ENCODE assay signal across 21 cellular contexts in genomic region chr2:208880171-208880570, GRCh38.
DNase-seq lines count a peak whose midpoint lies in the region; TF ChIP-seq lines count a peak whose summit lies in the region.
"Had no signal": no experiment of that assay in that cellular context is flagged by ENCODE, and none has a peak within 500 bp of the region (broad histone marks: within the 10 kb centered on the region; RNA-seq: fewer than 3 reads in every experiment).

No MANE protein-coding gene starts in this region.

- H3K4me2 ChIP-seq in OCI-LY3 (ENCODE audit: low read length) (0 out of 2 replicates have a peak overlapping the region, but pooled peaks have one; percentile 3), trophoblast cell (ENCODE audit: low read length) (no peak overlapping the region)
- H3K4me2 ChIP-seq: BLaER1 had no signal

- no peak overlapping the region for H3K18ac ChIP-seq in trophoblast cell (ENCODE audit: low read length)

- no peak overlapping the region for H2AK5ac ChIP-seq in trophoblast cell (ENCODE audit: low read length)

- H3K9ac ChIP-seq in OCI-LY3 (ENCODE audit: low read length) (no peak overlapping the region), trophoblast cell (ENCODE audit: low read length) (no peak overlapping the region)
- H3K9ac ChIP-seq: BLaER1 had no signal

- H3K9me3 ChIP-seq in OCI-LY3 (ENCODE audit: insufficient read depth, low read length) (0 out of 2 replicates have a peak, but pooled peaks cover 5% of the 10 kb centered on the region), SJCRH30 (replicated peaks) (peaks cover 10% of the 10 kb centered on the region), trophoblast cell (ENCODE audit: insufficient read depth, low read depth, low read length) (no peaks in the 10 kb centered on the region)
- H3K9me3 ChIP-seq: BE2C, BLaER1 had no signal

- peaks cover 12% of the 10 kb centered on the region for H3K4me1 ChIP-seq in OCI-LY3 (ENCODE audit: low read length)
- peaks cover 30% of the 10 kb centered on the region for H3K4me1 ChIP-seq in SJCRH30
- no peaks in the 10 kb centered on the region for H3K4me1 ChIP-seq in trophoblast cell (ENCODE audit: control insufficient read depth in 1 of 2, insufficient read depth in 2 of 2, low read length in 2 of 2)
- H3K4me1 ChIP-seq: BE2C, BLaER1 had no signal

- TF ChIP-seq CTCF in OCI-LY3 (IDR thresholded peaks at IDR 0.05; ENCODE audit: low read depth, low read length), result no peak

- no peak overlapping the region for H3K4ac ChIP-seq in trophoblast cell (ENCODE audit: low read depth, low read length)

- H3K4me3 ChIP-seq in OCI-LY3 (ENCODE audit: low read length) (no peak overlapping the region), SJCRH30 (no peak overlapping the region), trophoblast cell (ENCODE audit: low read depth, low read length) (no peak overlapping the region)
- H3K4me3 ChIP-seq: BLaER1 had no signal

- no peak overlapping the region for H4K12ac ChIP-seq in trophoblast cell (ENCODE audit: low read depth, low read length)

- H3K27ac ChIP-seq in OCI-LY3 (ENCODE audit: low read length) (no peak overlapping the region), SJCRH30 (peak overlapping the region; percentile 80), trophoblast cell (ENCODE audit: low read depth, low read length) (no peak overlapping the region)
- H3K27ac ChIP-seq: BLaER1 had no signal

- H3K79me2 ChIP-seq in OCI-LY3 (ENCODE audit: low read length) (no peaks in the 10 kb centered on the region), trophoblast cell (ENCODE audit: control insufficient read depth, insufficient read depth, low read length, poor library complexity) (no peaks in the 10 kb centered on the region)

- no peak overlapping the region for H2BK12ac ChIP-seq in trophoblast cell (ENCODE audit: low read length)

- no peaks in the 10 kb centered on the region for H3K79me1 ChIP-seq in trophoblast cell (ENCODE audit: low read length)

- H2BK120ac ChIP-seq in trophoblast cell (ENCODE audit: insufficient read depth, low read length, poor library complexity), result no peak overlapping the region

- H3K23ac ChIP-seq in trophoblast cell (ENCODE audit: low read length), result no peak overlapping the region

- no peak overlapping the region for H4K8ac ChIP-seq in trophoblast cell (ENCODE audit: low read depth, low read length)

- H2AFZ ChIP-seq in OCI-LY3 (ENCODE audit: low read depth, low read length) (no peak overlapping the region), trophoblast cell (ENCODE audit: insufficient read depth, low read length, poor library complexity) (no peak overlapping the region)

- no CpG with 5 or more reads among the region's 4 CpGs for WGBS in trophoblast cell (ENCODE audit: extremely low coverage, insufficient coverage, insufficient read length)

- H3K36me3 ChIP-seq in OCI-LY3 (replicated peaks; ENCODE audit: low read depth, low read length) (peaks cover 2% of the 10 kb centered on the region), SJCRH30 (no peaks in the 10 kb centered on the region), trophoblast cell (ENCODE audit: control insufficient read depth in 1 of 2, insufficient read depth in 2 of 2, low read length in 2 of 2) (no peaks in the 10 kb centered on the region)
- H3K36me3 ChIP-seq: BE2C, BLaER1 had no signal

- H3K27me3 ChIP-seq in OCI-LY3 (ENCODE audit: low read depth, low read length), result no peaks in the 10 kb centered on the region
- no peaks in the 10 kb centered on the region for H3K27me3 ChIP-seq in SJCRH30
- H3K27me3 ChIP-seq in trophoblast cell (ENCODE audit: insufficient read depth, low read length), result no peaks in the 10 kb centered on the region
- H3K27me3 ChIP-seq: BE2C, BLaER1 had no signal

- H4K20me1 ChIP-seq in OCI-LY3 (ENCODE audit: insufficient read depth, low read length), result no peaks in the 10 kb centered on the region
- H4K20me1 ChIP-seq: BLaER1 had no signal

- no peak overlapping the region for H3K14ac ChIP-seq in trophoblast cell (ENCODE audit: low read length)

- H2BK5ac ChIP-seq in trophoblast cell (ENCODE audit: low read depth, low read length, poor library complexity), result no peak overlapping the region

- DNase-seq in SJCRH30 (peak in 1 of 2 experiments; percentile 2), trophoblast cell (peak; percentile 43 to 90), NCI-H2107 (lab: John Stamatoyannopoulos, UW) (no peak), HUDEP-2 (lab: John Stamatoyannopoulos, UW; ENCODE audit: unreplicated experiment in 76 of 76) (no peak)
- DNase-seq: 8988T; ACHN; BE2C; C1 segment of cervical spinal cord; CD4-positive, alpha-beta memory T cell; CD4-positive, CD25-positive, alpha-beta regulatory T cell; CD8-positive, alpha-beta memory T cell; COR-L47; DMS 273 treated with DMSO at 0.1 percent for 48 hours; DMS153; DMS53; DMS79; DND-41; EL; GDM1 had no signal

- H4K91ac ChIP-seq in trophoblast cell (ENCODE audit: low read depth, low read length), result no peak overlapping the region

Comparison
In these comparisons a context has a peak if more than half of its experiments do, and no peak if none do; other contexts are left out.
1. DNase-seq: peak in trophoblast cell (2 of 2); none in NCI-H2107 (single experiment) and HUDEP-2 (0 of 76).